ENCODE assay signal across 8 cellular contexts in the genomic region with DNA sequence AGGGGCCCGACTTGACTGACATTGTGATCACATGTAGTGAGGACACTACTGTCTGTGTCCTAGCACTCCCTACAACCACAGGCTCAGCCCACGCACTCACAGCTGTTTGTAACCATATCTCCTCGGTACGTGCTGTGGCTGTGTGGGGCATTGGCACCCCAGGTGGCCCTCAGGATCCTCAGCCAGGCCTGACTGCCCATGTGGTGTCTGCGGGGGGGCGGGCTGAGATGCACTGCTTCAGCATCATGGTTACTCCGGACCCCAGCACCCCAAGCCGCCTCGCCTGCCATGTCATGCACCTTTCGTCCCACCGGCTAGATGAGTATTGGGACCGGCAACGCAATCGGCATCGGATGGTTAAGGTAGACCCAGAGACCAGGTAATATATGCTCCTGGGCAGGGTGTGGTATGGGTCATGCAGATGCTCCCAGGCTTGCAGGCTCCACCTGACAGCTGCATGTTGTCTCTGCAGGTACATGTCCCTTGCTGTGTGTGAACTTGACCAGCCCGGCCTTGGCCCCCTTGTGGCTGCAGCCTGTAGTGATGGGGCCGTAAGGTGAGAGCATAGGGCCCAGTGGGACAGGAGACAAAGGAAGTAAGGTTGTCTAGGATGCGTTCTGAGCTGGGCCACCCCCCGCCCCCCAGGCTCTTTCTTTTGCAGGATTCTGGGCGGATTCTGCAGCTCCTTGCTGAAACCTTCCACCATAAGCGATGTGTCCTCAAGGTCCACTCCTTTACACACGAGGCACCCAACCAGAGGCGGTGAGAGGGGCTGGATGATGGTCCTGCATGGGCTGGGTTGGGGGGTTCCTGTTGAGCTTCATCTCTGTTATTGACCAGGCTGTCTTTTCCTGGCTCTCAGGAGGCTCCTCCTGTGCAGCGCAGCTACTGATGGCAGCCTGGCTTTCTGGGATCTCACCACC. TPM values are rescaled to one million over a fixed set of nuclear protein-coding genes. Genes with fewer than 3 reads are reported as not detected.
A peak's percentile ranks its signal among the peaks of the same experiment; 100 is the strongest.
DNase-seq lines count a peak whose midpoint lies in the region; ATAC-seq, FAIRE-seq and TF ChIP-seq lines count a peak whose summit lies in the region.

No MANE protein-coding gene starts in this region.

- FAIRE-seq in keratinocyte (lab: Jason Lieb, UNC) = no peak

- DNase-seq in NCI-H2227 (lab: John Stamatoyannopoulos, UW; ENCODE audit: unreplicated experiment) = peak; percentile 19
- no peak for DNase-seq in NCI-H2227 treated with DMSO at 0.1 percent for 48 hours (lab: John Stamatoyannopoulos, UW)
- peak; percentile 63 for DNase-seq in activated T-cell treated with anti-CD3 and anti-CD28 coated beads, Interleukin-2, amount 50 U/mL, for 1 hour
- DNase-seq in keratinocyte (ENCODE audit: low read depth, low spot score) = no peak
- no peak for DNase-seq in thoracic aorta (ENCODE audit: low spot score)
- DNase-seq in AG08396 (ENCODE audit: low spot score) = no peak
- no peak for DNase-seq in NCI-H1436 treated with DMSO at 0.1 percent for 48 hours (lab: John Stamatoyannopoulos, UW)

- no peak overlapping the region for H3K27ac ChIP-seq in keratinocyte (ENCODE audit: control insufficient read depth, insufficient read depth, low read length)
- no peak overlapping the region for H3K27ac ChIP-seq in thoracic aorta

- H3K4me1 ChIP-seq in keratinocyte (ENCODE audit: control insufficient read depth, extremely low read depth, insufficient read depth, low read length) (peaks cover 20% of the 10 kb centered on the region), thoracic aorta (ENCODE audit: control insufficient read depth in 1 of 2, low read depth in 2 of 2) (peaks cover 8 to 13% of the 10 kb centered on the region in 2 donors)

- no peak overlapping the region for H3K9ac ChIP-seq in keratinocyte (ENCODE audit: control insufficient read depth, extremely low read depth, insufficient read depth, low read length)

- H3K4me3 ChIP-seq in keratinocyte (ENCODE audit: control insufficient read depth in 2 of 3, extremely low read depth in 1 of 3, insufficient read depth in 2 of 3, low read depth in 1 of 3, low read length in 3 of 3) = no peak overlapping the region
- no peak overlapping the region for H3K4me3 ChIP-seq in thoracic aorta

- peaks cover 15 to 52% of the 10 kb centered on the region in 2 experiments for H3K36me3 ChIP-seq in keratinocyte (ENCODE audit: control insufficient read depth in 2 of 2, extremely low read depth in 1 of 2, insufficient read depth in 2 of 2, low read length in 2 of 2)
- peaks cover 29% of the 10 kb centered on the region for H3K36me3 ChIP-seq in thoracic aorta

- peaks cover 38% of the 10 kb centered on the region for H3K79me2 ChIP-seq in keratinocyte (ENCODE audit: control insufficient read depth, insufficient read depth, low read length)

- H4K20me1 ChIP-seq in keratinocyte (ENCODE audit: control insufficient read depth, extremely low read depth, insufficient read depth, low read length) = peaks cover 27% of the 10 kb centered on the region

- dilution Hi-C loops in keratinocyte (cut with MboI; ENCODE audit: extremely low pct_ligation_motif_present, low sequenced_read_pairs) = no loop called here

- no peaks in the 10 kb centered on the region for H3K9me3 ChIP-seq in keratinocyte (ENCODE audit: control insufficient read depth, low read depth, low read length)
- no peaks in the 10 kb centered on the region for H3K9me3 ChIP-seq in thoracic aorta

- TF ChIP-seq CTCF in LNCAP (IDR thresholded peaks at IDR 0.05) = peak; percentile 60
- peak in 2 of 3 experiments; percentile 61 to 68 for TF ChIP-seq CTCF in keratinocyte (optimal IDR thresholded peaks at IDR 0.05 in 1 of 3, IDR thresholded peaks at IDR 0.05 in 1 of 3, conservative IDR thresholded peaks at IDR 0.05 in 1 of 3; ENCODE audit: extremely low read depth in 1 of 3, insufficient read depth in 2 of 3, low read length in 3 of 3)
- TF ChIP-seq CTCF in thoracic aorta (IDR thresholded peaks at IDR 0.05) = peak; percentile 42

- no peak for ATAC-seq in thoracic aorta (ENCODE audit: insufficient number of reproducible peaks, low FRiP score, low read depth)

- H3K9me1 ChIP-seq in keratinocyte (ENCODE audit: control insufficient read depth, extremely low read depth, insufficient read depth, low read length) = peaks cover 8% of the 10 kb centered on the region

- H3K4me2 ChIP-seq in keratinocyte (ENCODE audit: control insufficient read depth, extremely low read depth, insufficient read depth, low read depth, low read length) = no peak overlapping the region

- no peak overlapping the region for H2AFZ ChIP-seq in keratinocyte (ENCODE audit: control insufficient read depth, low read length)

- H3K27me3 ChIP-seq in keratinocyte (ENCODE audit: control insufficient read depth, extremely low read depth, insufficient read depth, low read length) (no peaks in the 10 kb centered on the region), thoracic aorta (replicated peaks; ENCODE audit: insufficient read depth) (no peaks in the 10 kb centered on the region)

RNA-seq across cellular contexts. Expression of gene DALRD3, which starts 4.4 kb away (rescaled TPM):
- polyA plus RNA-seq in keratinocyte = 33.7 to 41.1 TPM (median 37.8 TPM) in 3 replicates
- polyA plus RNA-seq in keratinocyte (2011; ENCODE audit: low read depth) = 3.5 TPM
- polyA plus RNA-seq in keratinocyte (2011; cell fraction: cytosol; rRNA removed) = 31.3 and 40.4 TPM in 2 replicates
- 60.2 and 67.6 TPM in 2 replicates for polyA plus RNA-seq in keratinocyte (2011; cell fraction: nucleus; rRNA removed)
- polyA plus RNA-seq in keratinocyte (2012; ENCODE audit: low replicate concordance) = 21.7 and 23.7 TPM in 2 replicates
- 45.5 to 64.0 TPM (median 55.2 TPM) in 3 replicates for polyA minus RNA-seq in keratinocyte
- polyA minus RNA-seq in keratinocyte (2011; cell fraction: cytosol; rRNA and poly(A)+ RNA removed) = 30.5 TPM
- polyA minus RNA-seq in keratinocyte (2011; cell fraction: nucleus; rRNA and poly(A)+ RNA removed) = 13.6 and 14.7 TPM in 2 replicates
- total RNA-seq in thoracic aorta = 10 to 100 TPM; 16.8 to 36.8 TPM

RNA-seq across cellular contexts. Expression of gene WDR6, which starts 6.8 kb away (rescaled TPM):
- polyA plus RNA-seq in keratinocyte = 61.5 to 90.9 TPM (median 77.4 TPM) in 3 replicates
- 16.0 TPM for polyA plus RNA-seq in keratinocyte (2011; ENCODE audit: low read depth)
- 27.0 and 50.3 TPM in 2 replicates for polyA plus RNA-seq in keratinocyte (2011; cell fraction: cytosol; rRNA removed)
- polyA plus RNA-seq in keratinocyte (2011; cell fraction: nucleus; rRNA removed) = 234 and 261 TPM in 2 replicates
- polyA plus RNA-seq in keratinocyte (2012; ENCODE audit: low replicate concordance) = 42.1 and 80.2 TPM in 2 replicates
- polyA minus RNA-seq in keratinocyte = 123 to 316 TPM (median 125 TPM) in 3 replicates
- polyA minus RNA-seq in keratinocyte (2011; cell fraction: cytosol; rRNA and poly(A)+ RNA removed) = 73.7 TPM
- polyA minus RNA-seq in keratinocyte (2011; cell fraction: nucleus; rRNA and poly(A)+ RNA removed) = 82.5 and 93.1 TPM in 2 replicates
- total RNA-seq in thoracic aorta = 100 to 1,000 TPM in 1 of 2 donors, 10 to 100 TPM in 1; 89.9 to 121 TPM

RNA-seq across cellular contexts. Expression of gene NDUFAF3, which starts 7.9 kb away (rescaled TPM):
- 38.3 to 70.1 TPM (median 44.8 TPM) in 3 replicates for polyA plus RNA-seq in keratinocyte
- polyA plus RNA-seq in keratinocyte (2011; ENCODE audit: low read depth) = 4.1 TPM
- 28.0 and 57.0 TPM in 2 replicates for polyA plus RNA-seq in keratinocyte (2011; cell fraction: cytosol; rRNA removed)
- polyA plus RNA-seq in keratinocyte (2011; cell fraction: nucleus; rRNA removed) = 12.7 and 19.8 TPM in 2 replicates
- 44.0 and 109 TPM in 2 replicates for polyA plus RNA-seq in keratinocyte (2012; ENCODE audit: low replicate concordance)
- polyA minus RNA-seq in keratinocyte = 26.2 to 69.4 TPM (median 48.3 TPM) in 3 replicates
- polyA minus RNA-seq in keratinocyte (2011; cell fraction: cytosol; rRNA and poly(A)+ RNA removed) = 92.1 TPM
- 15.6 and 19.4 TPM in 2 replicates for polyA minus RNA-seq in keratinocyte (2011; cell fraction: nucleus; rRNA and poly(A)+ RNA removed)
- 100 to 1,000 TPM in 1 of 2 donors, 10 to 100 TPM in 1; 65.7 to 164 TPM for total RNA-seq in thoracic aorta

RNA-seq across cellular contexts. Expression of gene IMPDH2, which starts 15.2 kb away (rescaled TPM):
- 199 to 221 TPM (median 210 TPM) in 3 replicates for polyA plus RNA-seq in keratinocyte
- 255 TPM for polyA plus RNA-seq in keratinocyte (2011; ENCODE audit: low read depth)
- polyA plus RNA-seq in keratinocyte (2011; cell fraction: cytosol; rRNA removed) = 147 and 165 TPM in 2 replicates
- 194 and 201 TPM in 2 replicates for polyA plus RNA-seq in keratinocyte (2011; cell fraction: nucleus; rRNA removed)
- polyA plus RNA-seq in keratinocyte (2012; ENCODE audit: low replicate concordance) = 177 and 251 TPM in 2 replicates
- polyA minus RNA-seq in keratinocyte = 146 to 450 TPM (median 412 TPM) in 3 replicates
- polyA minus RNA-seq in keratinocyte (2011; cell fraction: cytosol; rRNA and poly(A)+ RNA removed) = 294 TPM
- polyA minus RNA-seq in keratinocyte (2011; cell fraction: nucleus; rRNA and poly(A)+ RNA removed) = 89.9 and 104 TPM in 2 replicates
- total RNA-seq in thoracic aorta = 10 to 100 TPM; 56.0 to 96.2 TPM

RNA-seq across cellular contexts. Expression of gene P4HTM, which starts 24.0 kb away (rescaled TPM):
- 0.93 to 1.1 TPM (median 0.99 TPM) in 3 replicates for polyA plus RNA-seq in keratinocyte
- polyA plus RNA-seq in keratinocyte (2011; ENCODE audit: low read depth) = 5.1 TPM
- 0.27 and 0.32 TPM in 2 replicates for polyA plus RNA-seq in keratinocyte (2011; cell fraction: cytosol; rRNA removed)
- polyA plus RNA-seq in keratinocyte (2011; cell fraction: nucleus; rRNA removed) = 3.8 and 3.9 TPM in 2 replicates
- 0.76 and 3.6 TPM in 2 replicates for polyA plus RNA-seq in keratinocyte (2012; ENCODE audit: low replicate concordance)
- polyA minus RNA-seq in keratinocyte = 1.3 to 2.1 TPM (median 1.6 TPM) in 3 replicates
- 5.4 TPM for polyA minus RNA-seq in keratinocyte (2011; cell fraction: cytosol; rRNA and poly(A)+ RNA removed)
- 2.9 and 3.1 TPM in 2 replicates for polyA minus RNA-seq in keratinocyte (2011; cell fraction: nucleus; rRNA and poly(A)+ RNA removed)
- total RNA-seq in thoracic aorta = 10 to 100 TPM; 57.6 to 75.1 TPM

Comparison
In these comparisons a context has a peak if more than half of its experiments do, and no peak if none do; other contexts are left out.
1. DNase-seq: peak in NCI-H2227 (single experiment) and activated T-cell treated with anti-CD3 and anti-CD28 coated beads, Interleukin-2, amount 50 U/mL, for 1 hour (single experiment); none in NCI-H2227 treated with DMSO at 0.1 percent for 48 hours (single experiment), keratinocyte (single experiment), thoracic aorta (single experiment), AG08396 (single experiment) and NCI-H1436 treated with DMSO at 0.1 percent for 48 hours (single experiment).
2. Peak in every context shown above with its lines, with median percentiles within 50 percentile points of each other: CTCF ChIP-seq.